ENCODE assay signal across 22 cellular contexts in genomic region chr10:127947206-127947605, GRCh38. TPM values are rescaled to one million over a fixed set of nuclear protein-coding genes. Genes with fewer than 3 reads are reported as not detected.
"Had no signal": no experiment of that assay in that cellular context is flagged by ENCODE, and none has a peak within 500 bp of the region (broad histone marks: within the 10 kb centered on the region; RNA-seq: fewer than 3 reads in every experiment).

No MANE protein-coding gene starts in this region.

- DNase-seq: activated B cell treated with CpG ODN at 0.5 μM for 24 hours; activated CD4-positive, alpha-beta memory T cell treated with anti-CD3 and anti-CD28 coated beads for 36 hours; activated CD4-positive, alpha-beta T cell treated with anti-CD3 and anti-CD28 coated beads for 4 hours; activated T-cell treated with anti-CD3 and anti-CD28 coated beads for 4 hours; amygdala; body of pancreas; central memory CD4-positive, alpha-beta T cell; heart left ventricle; kidney glomerular epithelial cell; left ventricle myocardium superior; mucosa of descending colon; naive B cell; stimulated activated CD4-positive, alpha-beta T cell treated with anti-CD3 and anti-CD28 coated beads, Interleukin-2, amount 100 ng/mL, for 24 hours; stimulated activated naive CD4-positive, alpha-beta T cell treated with Interleukin-2 at 50 U/mL for 16 hours; T-helper 9 cell; tibial artery had no signal

- H3K4me3 ChIP-seq: body of pancreas, coronary artery, gastroesophageal sphincter, heart left ventricle, mucosa of descending colon, tibial artery had no signal

- H3K27me3 ChIP-seq: body of pancreas, heart left ventricle, tibial artery had no signal

- H3K36me3 ChIP-seq: gastroesophageal sphincter, heart left ventricle, tibial artery had no signal

- ATAC-seq: body of pancreas, esophagus mucosa, gastroesophageal sphincter, heart left ventricle, left ventricle myocardium superior, mucosa of descending colon had no signal

- H3K27ac ChIP-seq: body of pancreas, coronary artery, gastroesophageal sphincter, heart left ventricle, tibial artery had no signal

- H3K4me1 ChIP-seq: body of pancreas, tibial artery had no signal

- H3K9me3 ChIP-seq: body of pancreas, gastroesophageal sphincter, heart left ventricle, mucosa of descending colon, tibial artery had no signal

RNA-seq across cellular contexts. Expression of gene CLRN3, which starts 54.5 kb away (rescaled TPM):
- total RNA-seq: activated B cell treated with CpG ODN at 0.5 μM for 24 hours; activated CD4-positive, alpha-beta memory T cell treated with anti-CD3 and anti-CD28 coated beads for 36 hours; esophagus mucosa; gastroesophageal sphincter; left ventricle myocardium superior; neural crest cell; osteoblast; subcutaneous adipose tissue had no signal
- polyA plus RNA-seq: heart left ventricle had no signal
